ENCODE assay signal across 9 cellular contexts in genomic region chr4:131091896-131092295, GRCh38.
DNase-seq lines count a peak whose midpoint lies in the region; ATAC-seq and TF ChIP-seq lines count a peak whose summit lies in the region.
"Had no signal": no experiment of that assay in that cellular context is flagged by ENCODE, and none has a peak within 500 bp of the region (broad histone marks: within the 10 kb centered on the region; RNA-seq: fewer than 3 reads in every experiment).

No MANE protein-coding gene starts in this region.

- no peak overlapping the region for H3K27ac ChIP-seq in MM.1S (ENCODE audit: low read length)
- H3K27ac ChIP-seq in CD8-positive, alpha-beta T cell (ENCODE audit: low read depth, low read length) = no peak overlapping the region
- H3K27ac ChIP-seq: skin epidermis had no signal

- no peaks in the 10 kb centered on the region for H3K27me3 ChIP-seq in MM.1S (replicated peaks; ENCODE audit: insufficient read depth, low read length)
- no peaks in the 10 kb centered on the region for H3K27me3 ChIP-seq in adipocyte (replicated peaks; ENCODE audit: control insufficient read depth, insufficient read depth, low read length)
- no peaks in the 10 kb centered on the region for H3K27me3 ChIP-seq in CD8-positive, alpha-beta T cell (ENCODE audit: insufficient read depth, low read length)

- H3K36me3 ChIP-seq in MM.1S (replicated peaks; ENCODE audit: insufficient read depth, low read length) (no peaks in the 10 kb centered on the region), adipocyte (ENCODE audit: control insufficient read depth, insufficient read depth, low read length, severe bottlenecking) (no peaks in the 10 kb centered on the region)
- no peaks in the 10 kb centered on the region for H3K36me3 ChIP-seq in CD8-positive, alpha-beta T cell (ENCODE audit: insufficient read depth, low read length)

- POLR2A ChIA-PET in CD8-positive, alpha-beta T cell (lab: Charles Lee) = no interaction called here

- H3K9me3 Mint-ChIP-seq in CD8-positive, alpha-beta T cell = peaks cover 6% of the 10 kb centered on the region
- H3K9me3 Mint-ChIP-seq in CD14-positive monocyte = no peaks in the 10 kb centered on the region
- H3K9me3 Mint-ChIP-seq in activated naive CD4-positive, alpha-beta T cell treated with anti-CD3 and anti-CD28 coated beads, Interleukin-2, amount 10 ng/mL, durations not matched to agents 7 days and 5 days = no peaks in the 10 kb centered on the region

- CTCF ChIA-PET in CD8-positive, alpha-beta T cell (lab: Charles Lee) = no interaction called here
- CTCF ChIA-PET in activated naive CD4-positive, alpha-beta T cell treated with anti-CD3 and anti-CD28 coated beads, Interleukin-2, amount 10 ng/mL, durations not matched to agents 7 days and 5 days (lab: Charles Lee) = no interaction called here

- H3K4me1 Mint-ChIP-seq in CD8-positive, alpha-beta T cell (ENCODE audit: low read depth) = no peaks in the 10 kb centered on the region
- H3K4me1 Mint-ChIP-seq in CD14-positive monocyte = no peaks in the 10 kb centered on the region
- no peaks in the 10 kb centered on the region for H3K4me1 Mint-ChIP-seq in activated naive CD4-positive, alpha-beta T cell treated with anti-CD3 and anti-CD28 coated beads, Interleukin-2, amount 10 ng/mL, durations not matched to agents 7 days and 5 days

- H3K4me3 ChIP-seq in MM.1S (ENCODE audit: low read length) (no peak overlapping the region), adipocyte (ENCODE audit: low read length) (no peak overlapping the region)
- H3K4me3 ChIP-seq in CD8-positive, alpha-beta T cell (ENCODE audit: low read depth, low read length) = no peak overlapping the region
- H3K4me3 ChIP-seq: skin epidermis had no signal

- intact Hi-C loops in CD8-positive, alpha-beta T cell (cut with DNase I, micrococcal nuclease) = no loop called here
- intact Hi-C loops in CD14-positive monocyte (cut with micrococcal nuclease) = no loop called here

- H3K36me3 Mint-ChIP-seq in CD8-positive, alpha-beta T cell = no peaks in the 10 kb centered on the region
- no peaks in the 10 kb centered on the region for H3K36me3 Mint-ChIP-seq in CD14-positive monocyte
- no peaks in the 10 kb centered on the region for H3K36me3 Mint-ChIP-seq in activated naive CD4-positive, alpha-beta T cell treated with anti-CD3 and anti-CD28 coated beads, Interleukin-2, amount 10 ng/mL, durations not matched to agents 7 days and 5 days

- H3F3A ChIP-seq in MM.1S (ENCODE audit: insufficient read depth, low read length) = no peaks in the 10 kb centered on the region

- no peak overlapping the region for H3K27ac Mint-ChIP-seq in CD8-positive, alpha-beta T cell
- no peak overlapping the region for H3K27ac Mint-ChIP-seq in CD14-positive monocyte
- no peak overlapping the region for H3K27ac Mint-ChIP-seq in activated naive CD4-positive, alpha-beta T cell treated with anti-CD3 and anti-CD28 coated beads, Interleukin-2, amount 10 ng/mL, durations not matched to agents 7 days and 5 days

- DNase-seq in DMS53 treated with DMSO at 0.1 percent for 48 hours (lab: John Stamatoyannopoulos, UW; ENCODE audit: unreplicated experiment) (peak; percentile 27), MM.1S (peak; percentile 79), adipocyte (ENCODE audit: low read depth) (peak; percentile 78), left kidney (ENCODE audit: low read depth, low spot score) (peak; percentile 65), CD14-positive monocyte (ENCODE audit: low spot score) (no peak), germinal center (ENCODE audit: low spot score) (no peak)
- no peak for DNase-seq in CD8-positive, alpha-beta T cell
- DNase-seq in activated naive CD4-positive, alpha-beta T cell treated with anti-CD3 and anti-CD28 coated beads, Interleukin-2, amount 10 ng/mL, durations not matched to agents 7 days and 5 days = no peak

- H3K79me2 ChIP-seq in MM.1S (ENCODE audit: low read length) = no peaks in the 10 kb centered on the region

- H3K27me3 Mint-ChIP-seq in CD8-positive, alpha-beta T cell (ENCODE audit: low read depth) = no peaks in the 10 kb centered on the region
- H3K27me3 Mint-ChIP-seq in CD14-positive monocyte (ENCODE audit: low read depth in 3 of 3) = peaks cover 0 to 2% (median 0%) of the 10 kb centered on the region in 3 donors
- no peaks in the 10 kb centered on the region for H3K27me3 Mint-ChIP-seq in activated naive CD4-positive, alpha-beta T cell treated with anti-CD3 and anti-CD28 coated beads, Interleukin-2, amount 10 ng/mL, durations not matched to agents 7 days and 5 days

- H2AFZ ChIP-seq in MM.1S (ENCODE audit: low read length) = no peak overlapping the region

- no peak overlapping the region for H3K4me3 Mint-ChIP-seq in CD8-positive, alpha-beta T cell
- H3K4me3 Mint-ChIP-seq in CD14-positive monocyte = no peak overlapping the region
- H3K4me3 Mint-ChIP-seq in activated naive CD4-positive, alpha-beta T cell treated with anti-CD3 and anti-CD28 coated beads, Interleukin-2, amount 10 ng/mL, durations not matched to agents 7 days and 5 days = no peak overlapping the region

- peak; percentile 62 for TF ChIP-seq CTCF in MM.1S (IDR thresholded peaks at IDR 0.05; ENCODE audit: low read length)
- no peak for TF ChIP-seq CTCF in CD8-positive, alpha-beta T cell (IDR thresholded peaks at IDR 0.05)
- TF ChIP-seq CTCF in CD14-positive monocyte (IDR thresholded peaks at IDR 0.05) = no peak

- H3K4me1 ChIP-seq in MM.1S (ENCODE audit: low read length) (no peaks in the 10 kb centered on the region), adipocyte (ENCODE audit: control insufficient read depth, insufficient read depth, low read length) (no peaks in the 10 kb centered on the region)
- H3K4me1 ChIP-seq in CD8-positive, alpha-beta T cell (ENCODE audit: insufficient read depth, low read length) = no peaks in the 10 kb centered on the region

- H3K4me2 ChIP-seq in MM.1S (ENCODE audit: low read depth, low read length) = no peak overlapping the region

- no peaks in the 10 kb centered on the region for H3K9me2 ChIP-seq in MM.1S (replicated peaks; ENCODE audit: insufficient read depth, low read length)

- ATAC-seq in CD8-positive, alpha-beta T cell = no peak

- no peaks in the 10 kb centered on the region for H4K20me1 ChIP-seq in MM.1S (ENCODE audit: insufficient read depth, low read length)

- no peak overlapping the region for H3K9ac ChIP-seq in MM.1S (ENCODE audit: low read length)
- H3K9ac ChIP-seq in adipocyte (ENCODE audit: low read length) = no peak overlapping the region

- H3K9me3 ChIP-seq in MM.1S (replicated peaks; ENCODE audit: insufficient read depth, low read length) (no peaks in the 10 kb centered on the region), adipocyte (ENCODE audit: control insufficient read depth, low read length) (no peaks in the 10 kb centered on the region)
- no peaks in the 10 kb centered on the region for H3K9me3 ChIP-seq in CD8-positive, alpha-beta T cell (ENCODE audit: low read length)

Comparison
In these comparisons a context has a peak if more than half of its experiments do, and no peak if none do; other contexts are left out.
1. DNase-seq: peak in DMS53 treated with DMSO at 0.1 percent for 48 hours (single experiment), MM.1S (single experiment), adipocyte (single experiment) and left kidney (single experiment); none in CD8-positive, alpha-beta T cell (0 of 7), CD14-positive monocyte (single experiment), activated naive CD4-positive, alpha-beta T cell treated with anti-CD3 and anti-CD28 coated beads, Interleukin-2, amount 10 ng/mL, durations not matched to agents 7 days and 5 days (single experiment) and germinal center (single experiment).